Comparison of ENCODE assay signal across 8 cellular contexts in genomic region chr9:75866273-75866871, GRCh38.
DNase-seq lines count a peak whose midpoint lies in the region; ATAC-seq, FAIRE-seq and TF ChIP-seq lines count a peak whose summit lies in the region.

No MANE protein-coding gene starts in this region.

- H3K4me1 ChIP-seq in parathyroid adenoma = no peaks in the 10 kb centered on the region

- H3K36me3 ChIP-seq in parathyroid adenoma (ENCODE audit: control insufficient read depth, insufficient read depth, low read length) = no peaks in the 10 kb centered on the region

- TF ChIP-seq CTCF in D721Med (IDR thresholded peaks at IDR 0.05; ENCODE audit: insufficient read depth, missing control alignments) (peak; percentile 84), parathyroid adenoma (IDR thresholded peaks at IDR 0.05) (peak; percentile 56)

- no peak overlapping the region for H3K4me3 ChIP-seq in parathyroid adenoma (ENCODE audit: low read depth, low read length)

- ATAC-seq in GM19467 (IDR thresholded peaks at IDR 0.05; ENCODE audit: unreplicated experiment) (peak; percentile 60), HG02678 (IDR thresholded peaks at IDR 0.05; ENCODE audit: unreplicated experiment) (no peak)

- no peak overlapping the region for H3K4me2 ChIP-seq in parathyroid adenoma (ENCODE audit: low read length)

- no peak overlapping the region for H2AFZ ChIP-seq in parathyroid adenoma

- no peaks in the 10 kb centered on the region for H3K79me2 ChIP-seq in parathyroid adenoma

- H3K9ac ChIP-seq in parathyroid adenoma = no peak overlapping the region

- FAIRE-seq in D721Med (lab: Jason Lieb, UNC) = no peak

- no peaks in the 10 kb centered on the region for H3K9me3 ChIP-seq in parathyroid adenoma (ENCODE audit: control insufficient read depth, low read length)

- H3K27ac ChIP-seq in parathyroid adenoma = no peak overlapping the region

- DNase-seq in D721Med (ENCODE audit: insufficient read length, low spot score) = no peak
- DNase-seq in NCI-H1092 (lab: John Stamatoyannopoulos, UW) = peak; percentile 46
- DNase-seq in activated CD4-positive, alpha-beta T cell treated with anti-CD3 and anti-CD28 coated beads, Interleukin-2, amount 50 U/mL, for 4 hours = peak; percentile 23 to 25
- DNase-seq in fibroblast of the conjunctiva (ENCODE audit: low read depth) = peak; percentile 26
- DNase-seq in SKM-1 treated with dmso at 0.1 percent for 144 hours (lab: John Stamatoyannopoulos, UW; ENCODE audit: unreplicated experiment) = no peak

- H3K27me3 ChIP-seq in parathyroid adenoma (ENCODE audit: control insufficient read depth, insufficient read depth, low read length) = no peaks in the 10 kb centered on the region

Comparison
In these comparisons a context has a peak if more than half of its experiments do, and no peak if none do; other contexts are left out.
1. DNase-seq: peak in NCI-H1092 (single experiment), activated CD4-positive, alpha-beta T cell treated with anti-CD3 and anti-CD28 coated beads, Interleukin-2, amount 50 U/mL, for 4 hours (2 of 2) and fibroblast of the conjunctiva (single experiment); none in D721Med (single experiment) and SKM-1 treated with dmso at 0.1 percent for 144 hours (single experiment).